Comparison of ENCODE assay signal across 21 cellular contexts in the genomic region with DNA sequence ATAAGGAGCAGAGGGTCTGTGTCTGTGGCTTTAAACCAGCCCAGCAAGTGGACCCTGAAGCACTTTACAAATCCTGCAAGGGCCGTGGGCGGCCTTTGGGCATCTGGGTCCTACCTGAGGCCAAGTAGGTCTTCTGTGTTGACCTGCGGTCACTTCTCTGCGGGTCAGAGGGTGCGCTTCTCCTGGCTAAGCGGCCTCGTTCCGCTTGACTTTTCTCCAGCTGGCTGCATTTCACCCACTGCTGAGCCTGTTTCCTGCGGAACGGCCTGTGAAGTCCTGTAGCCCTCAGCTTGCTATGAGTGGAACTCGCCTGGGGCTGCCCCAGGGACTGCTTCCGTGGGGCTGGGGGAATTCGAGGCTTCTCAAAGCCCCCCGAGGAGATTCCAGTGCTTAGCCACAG. TPM values are rescaled to one million over a fixed set of nuclear protein-coding genes. Genes with fewer than 3 reads are reported as not detected.
DNase-seq lines count a peak whose midpoint lies in the region; ATAC-seq and TF ChIP-seq lines count a peak whose summit lies in the region.
"Had no signal": no experiment of that assay in that cellular context is flagged by ENCODE, and none has a peak within 500 bp of the region (broad histone marks: within the 10 kb centered on the region; RNA-seq: fewer than 3 reads in every experiment).

No MANE protein-coding gene starts in this region.

- H3K9me2 ChIP-seq in neural cell (ENCODE audit: insufficient read depth, low read length): no peaks in the 10 kb centered on the region

- no peak for TF ChIP-seq RAD21 in neural cell (conservative IDR thresholded peaks at IDR 0.05)

- H3K27ac ChIP-seq in neural cell (ENCODE audit: low read length): peak overlapping the region; percentile 90
- H3K27ac ChIP-seq: epithelial cell of prostate, gastrocnemius medialis had no signal

- no peaks in the 10 kb centered on the region for H3K9me3 Mint-ChIP-seq in MCF 10A (ENCODE audit: unreplicated experiment)
- H3K9me3 Mint-ChIP-seq: type B pancreatic cell had no signal

- no peaks in the 10 kb centered on the region for H3K27me3 ChIP-seq in neural cell (ENCODE audit: insufficient read depth, low read depth, low read length)
- H3K27me3 ChIP-seq: gastrocnemius medialis had no signal

- DNase-seq in left cardiac atrium (peak; percentile 14), Right ventricle myocardium inferior (ENCODE audit: missing footprints) (no peak), choroid plexus epithelial cell (ENCODE audit: low read depth) (peak; percentile 28), DMS53 (lab: John Stamatoyannopoulos, UW) (no peak), MCF 10A (ENCODE audit: unreplicated experiment) (no peak), A172 (ENCODE audit: low spot score) (no peak)
- DNase-seq: ACHN, activated gamma-delta T cell treated with Interleukin-2 at 50 U/mL for 16 hours, anterior cingulate cortex, cortex of kidney, gastrocnemius medialis, H9, NCI-H1694, NCI-H345, nucleus accumbens, Right ventricle myocardium superior, T-helper 1 cell had no signal

- no peak overlapping the region for H3K4me3 ChIP-seq in choroid plexus epithelial cell (ENCODE audit: low read depth, low read length)
- H3K4me3 ChIP-seq in neural cell (ENCODE audit: low read length): no peak overlapping the region
- H3K4me3 ChIP-seq: gastrocnemius medialis had no signal

- no peak overlapping the region for H2AFZ ChIP-seq in neural cell (ENCODE audit: low read depth, low read length)

- no peaks in the 10 kb centered on the region for H3K4me1 Mint-ChIP-seq in MCF 10A (ENCODE audit: insufficient read depth, unreplicated experiment)

- CTCF ChIA-PET in MCF 10A (lab: Yijun Ruan, JAX): no interaction called here

- H3F3A ChIP-seq in neural cell (ENCODE audit: insufficient read depth, low read length, poor library complexity, severe bottlenecking): no peaks in the 10 kb centered on the region

- no peaks in the 10 kb centered on the region for H3K27me3 Mint-ChIP-seq in MCF 10A (ENCODE audit: insufficient read depth, unreplicated experiment)
- H3K27me3 Mint-ChIP-seq: type B pancreatic cell had no signal

- H3K4me2 ChIP-seq in neural cell (ENCODE audit: low read length): no peak overlapping the region

- no peak overlapping the region for H3K27ac Mint-ChIP-seq in MCF 10A (ENCODE audit: low read depth, unreplicated experiment)
- H3K27ac Mint-ChIP-seq: type B pancreatic cell had no signal

- H4K20me1 ChIP-seq in neural cell (ENCODE audit: insufficient read depth): no peaks in the 10 kb centered on the region

- no peaks in the 10 kb centered on the region for H3K79me2 ChIP-seq in neural cell (replicated peaks; ENCODE audit: insufficient read depth, low read length)

- POLR2A ChIA-PET in MCF 10A (lab: Yijun Ruan, JAX): no interaction called here

- no peaks in the 10 kb centered on the region for H3K9me3 ChIP-seq in neural cell (ENCODE audit: low read length)
- H3K9me3 ChIP-seq: gastrocnemius medialis had no signal

- no peak for ATAC-seq in left cardiac atrium
- no peak for ATAC-seq in Right ventricle myocardium inferior
- ATAC-seq in GM21619 (IDR thresholded peaks at IDR 0.05; ENCODE audit: unreplicated experiment): no peak
- ATAC-seq: gastrocnemius medialis had no signal

- H3K9ac ChIP-seq in neural cell (ENCODE audit: low read length): no peak overlapping the region

- no peaks in the 10 kb centered on the region for H3K36me3 ChIP-seq in neural cell (ENCODE audit: insufficient read depth, low read length)

- TF ChIP-seq CTCF in choroid plexus epithelial cell (conservative IDR thresholded peaks at IDR 0.05; ENCODE audit: low read depth, low read length) (no peak), neural cell (IDR thresholded peaks at IDR 0.05; ENCODE audit: poor library complexity, severe bottlenecking) (no peak), MCF 10A (IDR thresholded peaks at IDR 0.05; ENCODE audit: unreplicated experiment) (no peak)

- TF ChIP-seq EP300 in neural cell (conservative IDR thresholded peaks at IDR 0.05; ENCODE audit: poor library complexity, severe bottlenecking): no peak

- no TSS peak for BruUV-seq in MCF 10A (replicated peaks; lab: Mats Ljungman, UMichigan)

- H3K36me3 Mint-ChIP-seq in MCF 10A (ENCODE audit: insufficient read depth, unreplicated experiment): peaks cover 6% of the 10 kb centered on the region
- H3K36me3 Mint-ChIP-seq: type B pancreatic cell had no signal

- intact Hi-C loops in left cardiac atrium (cut with DNase I) (no loop called here), Right ventricle myocardium inferior (cut with DNase I) (no loop called here), MCF 10A (cut with micrococcal nuclease) (no loop called here)

- H3K4me3 Mint-ChIP-seq in MCF 10A (ENCODE audit: unreplicated experiment): no peak overlapping the region
- H3K4me3 Mint-ChIP-seq: H9, type B pancreatic cell had no signal

TF ChIP-seq in neural cell, 6 proteins besides CTCF, POLR2A, EP300 and RAD21:
- TF ChIP-seq SMC3 (conservative IDR thresholded peaks at IDR 0.05; ENCODE audit: poor library complexity) (no peak), TAF1 (IDR thresholded peaks at IDR 0.05; ENCODE audit: low read depth) (no peak), MXI1 (conservative IDR thresholded peaks at IDR 0.05; ENCODE audit: poor library complexity, severe bottlenecking) (no peak)
- TF ChIP-seq, protein P1, sequence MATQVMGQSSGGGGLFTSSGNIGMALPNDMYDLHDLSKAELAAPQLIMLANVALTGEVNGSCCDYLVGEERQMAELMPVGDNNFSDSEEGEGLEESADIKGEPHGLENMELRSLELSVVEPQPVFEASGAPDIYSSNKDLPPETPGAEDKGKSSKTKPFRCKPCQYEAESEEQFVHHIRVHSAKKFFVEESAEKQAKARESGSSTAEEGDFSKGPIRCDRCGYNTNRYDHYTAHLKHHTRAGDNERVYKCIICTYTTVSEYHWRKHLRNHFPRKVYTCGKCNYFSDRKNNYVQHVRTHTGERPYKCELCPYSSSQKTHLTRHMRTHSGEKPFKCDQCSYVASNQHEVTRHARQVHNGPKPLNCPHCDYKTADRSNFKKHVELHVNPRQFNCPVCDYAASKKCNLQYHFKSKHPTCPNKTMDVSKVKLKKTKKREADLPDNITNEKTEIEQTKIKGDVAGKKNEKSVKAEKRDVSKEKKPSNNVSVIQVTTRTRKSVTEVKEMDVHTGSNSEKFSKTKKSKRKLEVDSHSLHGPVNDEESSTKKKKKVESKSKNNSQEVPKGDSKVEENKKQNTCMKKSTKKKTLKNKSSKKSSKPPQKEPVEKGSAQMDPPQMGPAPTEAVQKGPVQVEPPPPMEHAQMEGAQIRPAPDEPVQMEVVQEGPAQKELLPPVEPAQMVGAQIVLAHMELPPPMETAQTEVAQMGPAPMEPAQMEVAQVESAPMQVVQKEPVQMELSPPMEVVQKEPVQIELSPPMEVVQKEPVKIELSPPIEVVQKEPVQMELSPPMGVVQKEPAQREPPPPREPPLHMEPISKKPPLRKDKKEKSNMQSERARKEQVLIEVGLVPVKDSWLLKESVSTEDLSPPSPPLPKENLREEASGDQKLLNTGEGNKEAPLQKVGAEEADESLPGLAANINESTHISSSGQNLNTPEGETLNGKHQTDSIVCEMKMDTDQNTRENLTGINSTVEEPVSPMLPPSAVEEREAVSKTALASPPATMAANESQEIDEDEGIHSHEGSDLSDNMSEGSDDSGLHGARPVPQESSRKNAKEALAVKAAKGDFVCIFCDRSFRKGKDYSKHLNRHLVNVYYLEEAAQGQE (IDR thresholded peaks at IDR 0.05; ENCODE audit: borderline replicate concordance): no peak

RNA-seq across cellular contexts. Expression of a gene that starts 43.3 kb away (rescaled TPM):
- total RNA-seq in left cardiac atrium (1 to 10 TPM; 1.9 to 3.7 TPM), Right ventricle myocardium inferior (3.0 TPM), MCF 10A (2022) (4.9 and 7.6 TPM in 2 replicates)
- polyA plus RNA-seq in neural cell: 60.7 and 64.4 TPM in 2 replicates
- polyA minus RNA-seq in neural cell: 67.8 and 75.7 TPM in 2 replicates
- 1.1 and 1.6 TPM in 2 replicates for total RNA-seq in A172 (2014; rRNA removed; shearing (Covaris generic))

Comparison
In these comparisons a context has a peak if more than half of its experiments do, and no peak if none do; other contexts are left out.
1. DNase-seq: peak in left cardiac atrium (single experiment) and choroid plexus epithelial cell (single experiment); none in Right ventricle myocardium inferior (single experiment), DMS53 (single experiment), MCF 10A (single experiment) and A172 (single experiment).